7 cellular contexts compared by ENCODE assay signal in the genomic region with DNA sequence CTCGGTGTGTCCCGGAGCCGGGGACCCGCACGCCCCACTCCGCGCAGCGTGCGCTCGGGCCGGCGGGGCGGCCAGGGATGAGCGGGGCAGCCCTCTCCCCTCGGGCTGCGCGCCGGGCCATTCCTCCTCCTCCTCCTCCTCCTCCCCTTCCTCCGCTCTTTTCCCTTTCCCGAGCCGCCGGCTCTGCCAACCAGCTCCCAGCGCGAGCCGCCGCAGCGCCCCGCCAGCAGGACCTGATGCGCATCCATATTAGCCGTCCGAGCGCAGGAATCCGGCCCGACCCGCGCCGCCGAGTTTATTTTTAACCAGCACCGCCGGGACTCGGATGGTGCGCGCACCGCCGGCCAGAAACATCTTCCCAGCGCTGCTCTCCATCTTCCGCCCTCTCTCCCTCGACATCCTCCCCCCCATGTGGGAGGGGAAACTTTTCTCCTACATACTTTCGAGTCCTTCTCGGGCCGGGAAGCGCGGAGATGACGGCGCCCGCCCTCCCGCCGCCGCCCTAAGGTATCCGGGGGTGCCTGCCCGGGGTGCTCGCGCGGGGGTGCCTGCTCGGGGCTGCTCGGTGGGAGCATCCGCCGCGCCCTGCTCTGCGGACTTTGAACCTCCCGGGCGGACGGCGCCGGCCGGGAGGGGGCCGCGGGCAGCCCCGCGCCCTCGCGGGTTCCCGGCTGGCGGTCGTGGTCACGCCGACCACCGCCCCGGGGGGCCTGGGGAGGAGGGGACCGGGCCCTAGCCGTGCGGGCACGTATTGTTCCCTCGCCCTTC. TPM values are rescaled to one million over a fixed set of nuclear protein-coding genes. Genes with fewer than 3 reads are reported as not detected.
DNase-seq lines count a peak whose midpoint lies in the region; ATAC-seq and TF ChIP-seq lines count a peak whose summit lies in the region.

No MANE protein-coding gene starts in this region.

- H3K27me3 ChIP-seq in left lung, result no peaks in the 10 kb centered on the region

- POLR2A ChIA-PET in WTC11 (lab: Charles Lee), result interaction anchor here (0.6 to 1.9 kb wide), 4 partner anchors 8 to 57 kb away, joined by 3 to 4 read pairs (median 3); no protein-coding TSS in a partner anchor

- no peak overlapping the region for H3K27ac Mint-ChIP-seq in WTC11

- peaks cover 25% of the 10 kb centered on the region for H3K27me3 Mint-ChIP-seq in WTC11 (ENCODE audit: low read depth)

- H3K36me3 ChIP-seq in left lung, result no peaks in the 10 kb centered on the region

- peak; percentile 56 for DNase-seq in HT1080 (ENCODE audit: low read depth)
- peak; percentile 60 for DNase-seq in WTC11 (ENCODE audit: low spot score)
- peak; percentile 81 for DNase-seq in coronary artery (ENCODE audit: low spot score)
- peak; percentile 69 to 90 for DNase-seq in left lung
- DNase-seq in stimulated activated CD4-positive, alpha-beta T cell treated with anti-CD3 and anti-CD28 coated beads, Interleukin-4, amount 100 ng/mL, for 4 hours, result peak; percentile 49 to 50
- no peak for DNase-seq in NCI-H1436 (lab: John Stamatoyannopoulos, UW)

- H3K36me3 Mint-ChIP-seq in WTC11, result no peaks in the 10 kb centered on the region

- peaks cover 16 to 49% of the 10 kb centered on the region in 2 donors for H3K4me1 ChIP-seq in left lung

- peaks cover 47% of the 10 kb centered on the region for H3K4me1 Mint-ChIP-seq in WTC11

- TF ChIP-seq CTCF in WTC11 (IDR thresholded peaks at IDR 0.05), result no peak
- TF ChIP-seq CTCF in coronary artery (IDR thresholded peaks at IDR 0.05), result no peak
- TF ChIP-seq CTCF in left lung (IDR thresholded peaks at IDR 0.05), result no peak

- no peaks in the 10 kb centered on the region for H3K9me3 ChIP-seq in left lung

- H3K27ac ChIP-seq in coronary artery (peak overlapping the region; percentile 97 to 99), left lung (peak overlapping the region; percentile 94 to 97)

- intact Hi-C loops in left lung (cut with DNase I), result no loop called here

- CTCF ChIA-PET in WTC11 (lab: Charles Lee), result interaction anchor here (0.6 kb wide), 1 partner anchor 559 kb away, joined by 3 read pairs; no protein-coding TSS in a partner anchor

- H3K4me3 ChIP-seq in coronary artery, result peak overlapping the region; percentile 96
- H3K4me3 ChIP-seq in left lung, result peak overlapping the region; percentile 88 to 98

- TF ChIP-seq POLR2A in GM18526 (IDR thresholded peaks at IDR 0.05; ENCODE audit: extremely low read depth, insufficient read length), result peak; percentile 28

- ATAC-seq in WTC11, result peak; percentile 12
- peak; percentile 37 for ATAC-seq in left lung

- no peaks in the 10 kb centered on the region for H3K9me3 Mint-ChIP-seq in WTC11

- H3K4me3 Mint-ChIP-seq in WTC11, result peak overlapping the region; percentile 90

TF ChIP-seq in WTC11, 78 proteins besides CTCF, POLR2A, EP300 and RAD21:
- TF ChIP-seq ZNF263 (CRISPR knock-in tag; IDR thresholded peaks at IDR 0.05; ENCODE audit: low read depth) (peak; percentile 71; the same call in 1 of the 2 replicates), ZNF671 (CRISPR knock-in tag; IDR thresholded peaks at IDR 0.05) (no peak), RELA (CRISPR knock-in tag; IDR thresholded peaks at IDR 0.05; ENCODE audit: borderline replicate concordance) (no peak), ZNF423 (CRISPR knock-in tag; IDR thresholded peaks at IDR 0.05) (peak; percentile 53), KAT7 (CRISPR knock-in tag; IDR thresholded peaks at IDR 0.05; ENCODE audit: borderline replicate concordance) (peak; percentile 33; the same call in 1 of the 2 replicates)
- TF ChIP-seq, protein P1, sequence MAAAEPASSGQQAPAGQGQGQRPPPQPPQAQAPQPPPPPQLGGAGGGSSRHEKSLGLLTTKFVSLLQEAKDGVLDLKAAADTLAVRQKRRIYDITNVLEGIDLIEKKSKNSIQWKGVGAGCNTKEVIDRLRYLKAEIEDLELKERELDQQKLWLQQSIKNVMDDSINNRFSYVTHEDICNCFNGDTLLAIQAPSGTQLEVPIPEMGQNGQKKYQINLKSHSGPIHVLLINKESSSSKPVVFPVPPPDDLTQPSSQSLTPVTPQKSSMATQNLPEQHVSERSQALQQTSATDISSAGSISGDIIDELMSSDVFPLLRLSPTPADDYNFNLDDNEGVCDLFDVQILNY (CRISPR knock-in tag; IDR thresholded peaks at IDR 0.05), result peak; percentile 7; the same call in 1 of the 2 replicates
- TF ChIP-seq, protein P2, sequence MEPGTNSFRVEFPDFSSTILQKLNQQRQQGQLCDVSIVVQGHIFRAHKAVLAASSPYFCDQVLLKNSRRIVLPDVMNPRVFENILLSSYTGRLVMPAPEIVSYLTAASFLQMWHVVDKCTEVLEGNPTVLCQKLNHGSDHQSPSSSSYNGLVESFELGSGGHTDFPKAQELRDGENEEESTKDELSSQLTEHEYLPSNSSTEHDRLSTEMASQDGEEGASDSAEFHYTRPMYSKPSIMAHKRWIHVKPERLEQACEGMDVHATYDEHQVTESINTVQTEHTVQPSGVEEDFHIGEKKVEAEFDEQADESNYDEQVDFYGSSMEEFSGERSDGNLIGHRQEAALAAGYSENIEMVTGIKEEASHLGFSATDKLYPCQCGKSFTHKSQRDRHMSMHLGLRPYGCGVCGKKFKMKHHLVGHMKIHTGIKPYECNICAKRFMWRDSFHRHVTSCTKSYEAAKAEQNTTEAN (CRISPR knock-in tag; IDR thresholded peaks at IDR 0.05), result 0 out of 2 replicates have a peak, but pooled peaks have one; percentile 62

RNA-seq across cellular contexts. Expression of gene RREB1, which starts 0.6 kb away (rescaled TPM):
- 10.5 and 11.9 TPM in 2 replicates for total RNA-seq in HT1080 (2014; rRNA removed; shearing (Covaris generic))
- polyA plus RNA-seq in HT1080 (2015; cell fraction: cytosol; rRNA removed), result 6.8 and 6.9 TPM in 2 replicates
- polyA plus RNA-seq in HT1080 (2015; cell fraction: nucleus; rRNA removed), result 15.2 and 17.6 TPM in 2 replicates
- total RNA-seq in WTC11 (2021), result 38.5 to 39.4 TPM (median 39.4 TPM) in 3 replicates
- 10 to 100 TPM; 49.3 to 54.0 TPM for total RNA-seq in left lung
